Comparison of ENCODE assay signal across 10 cellular contexts in genomic region chr3:138775254-138775595, GRCh38. TPM values are rescaled to one million over a fixed set of nuclear protein-coding genes. Genes with fewer than 3 reads are reported as not detected.
A peak's percentile ranks its signal among the peaks of the same experiment; 100 is the strongest.
DNase-seq lines count a peak whose midpoint lies in the region; ATAC-seq and TF ChIP-seq lines count a peak whose summit lies in the region.
"Had no signal": no experiment of that assay in that cellular context is flagged by ENCODE, and none has a peak within 500 bp of the region (broad histone marks: within the 10 kb centered on the region; RNA-seq: fewer than 3 reads in every experiment).

No MANE protein-coding gene starts in this region.

- H3K36me3 ChIP-seq in left lung, result no peaks in the 10 kb centered on the region
- H3K36me3 ChIP-seq in tibial artery, result no peaks in the 10 kb centered on the region

- H3K4me3 ChIP-seq in left lung, result no peak overlapping the region
- no peak overlapping the region for H3K4me3 ChIP-seq in tibial artery
- H3K4me3 ChIP-seq: tibial nerve had no signal

- peaks cover 0 to 18% of the 10 kb centered on the region in 2 donors for H3K4me1 ChIP-seq in left lung
- H3K4me1 ChIP-seq in tibial artery, result peaks cover 0 to 22% (median 14%) of the 10 kb centered on the region in 4 donors

- DNase-seq in NCI-H1694 treated with DMSO at 0.1 percent for 48 hours (lab: John Stamatoyannopoulos, UW) (peak; percentile 34), NCI-H1694 (lab: John Stamatoyannopoulos, UW) (no peak), MCF 10A (ENCODE audit: unreplicated experiment) (peak; percentile 26), left lung (no peak), tibial artery (no peak), dermis blood vessel endothelial cell (no peak), NCI-H2227 (lab: John Stamatoyannopoulos, UW; ENCODE audit: unreplicated experiment) (no peak)
- no peak for DNase-seq in stimulated activated naive CD4-positive, alpha-beta T cell treated with Interleukin-2 at 50 U/mL for 16 hours (lab: John Stamatoyannopoulos, UW)
- DNase-seq: effector memory CD8-positive, alpha-beta T cell had no signal

- POLR2A ChIA-PET in MCF 10A (lab: Yijun Ruan, JAX), result interaction anchor here (0.7 to 3.7 kb wide), 7 partner anchors 12 to 141 kb away, joined by 3 to 19 read pairs (median 6); partner anchors contain the start of gene PIK3CB

- no peak for ATAC-seq in left lung
- ATAC-seq: effector memory CD8-positive, alpha-beta T cell had no signal

- intact Hi-C loops in MCF 10A (cut with micrococcal nuclease), result loop anchor here (2.0 to 10.0 kb wide), 2 partner anchors 60 to 140 kb away; partner anchors contain the start of gene PIK3CB
- intact Hi-C loops in left lung (cut with DNase I), result no loop called here
- intact Hi-C loops in tibial artery (cut with DNase I; ENCODE audit: low total_unique reads), result no loop called here

- peaks cover 18% of the 10 kb centered on the region for H3K4me1 Mint-ChIP-seq in MCF 10A (ENCODE audit: insufficient read depth, unreplicated experiment)

- H3K27ac ChIP-seq in left lung (peak overlapping the region; percentile 41 to 61), tibial artery (peak overlapping the region; percentile 36 to 48)

- H3K27ac Mint-ChIP-seq in MCF 10A (ENCODE audit: low read depth, unreplicated experiment), result peak overlapping the region; percentile 96

- no peaks in the 10 kb centered on the region for H3K9me3 ChIP-seq in left lung
- no peaks in the 10 kb centered on the region for H3K9me3 ChIP-seq in tibial artery
- H3K9me3 ChIP-seq: tibial nerve had no signal

- H3K27me3 ChIP-seq in left lung (no peaks in the 10 kb centered on the region), tibial artery (no peaks in the 10 kb centered on the region)
- H3K27me3 ChIP-seq: tibial nerve had no signal

- H3K4me3 Mint-ChIP-seq in MCF 10A (ENCODE audit: unreplicated experiment), result no peak overlapping the region
- H3K4me3 Mint-ChIP-seq: effector memory CD8-positive, alpha-beta T cell had no signal

- TF ChIP-seq CTCF in MCF 10A (IDR thresholded peaks at IDR 0.05; ENCODE audit: unreplicated experiment) (no peak), left lung (IDR thresholded peaks at IDR 0.05) (no peak), tibial artery (IDR thresholded peaks at IDR 0.05) (no peak)

- H3K9me3 Mint-ChIP-seq in MCF 10A (ENCODE audit: unreplicated experiment), result no peaks in the 10 kb centered on the region
- H3K9me3 Mint-ChIP-seq: effector memory CD8-positive, alpha-beta T cell had no signal

- no TSS peak for BruUV-seq in MCF 10A (replicated peaks; lab: Mats Ljungman, UMichigan)

- CTCF ChIA-PET in MCF 10A (lab: Yijun Ruan, JAX), result interaction anchor here (0.7 to 3.3 kb wide), 2 partner anchors 61 to 141 kb away, joined by 4 to 38 read pairs; no protein-coding TSS in a partner anchor

- no peaks in the 10 kb centered on the region for H3K27me3 Mint-ChIP-seq in MCF 10A (ENCODE audit: insufficient read depth, unreplicated experiment)
- H3K27me3 Mint-ChIP-seq: effector memory CD8-positive, alpha-beta T cell had no signal

- peaks cover 13% of the 10 kb centered on the region for H3K36me3 Mint-ChIP-seq in MCF 10A (ENCODE audit: insufficient read depth, unreplicated experiment)

RNA-seq across cellular contexts. Expression of gene PIK3CB, which starts 59.5 kb away (rescaled TPM):
- total RNA-seq in MCF 10A (2022), result 21.0 and 21.1 TPM in 2 replicates
- 10 to 100 TPM; 31.7 to 39.6 TPM for total RNA-seq in left lung
- total RNA-seq in dermis blood vessel endothelial cell, result 16.7 and 33.4 TPM in 2 replicates

Comparison
In these comparisons a context has a peak if more than half of its experiments do, and no peak if none do; other contexts are left out.
1. DNase-seq: peak in NCI-H1694 treated with DMSO at 0.1 percent for 48 hours (single experiment) and MCF 10A (single experiment); none in NCI-H1694 (single experiment), left lung (0 of 2), tibial artery (0 of 2), dermis blood vessel endothelial cell (single experiment), stimulated activated naive CD4-positive, alpha-beta T cell treated with Interleukin-2 at 50 U/mL for 16 hours (single experiment) and NCI-H2227 (single experiment).